ENCODE assay signal across 13 cellular contexts in the genomic region with DNA sequence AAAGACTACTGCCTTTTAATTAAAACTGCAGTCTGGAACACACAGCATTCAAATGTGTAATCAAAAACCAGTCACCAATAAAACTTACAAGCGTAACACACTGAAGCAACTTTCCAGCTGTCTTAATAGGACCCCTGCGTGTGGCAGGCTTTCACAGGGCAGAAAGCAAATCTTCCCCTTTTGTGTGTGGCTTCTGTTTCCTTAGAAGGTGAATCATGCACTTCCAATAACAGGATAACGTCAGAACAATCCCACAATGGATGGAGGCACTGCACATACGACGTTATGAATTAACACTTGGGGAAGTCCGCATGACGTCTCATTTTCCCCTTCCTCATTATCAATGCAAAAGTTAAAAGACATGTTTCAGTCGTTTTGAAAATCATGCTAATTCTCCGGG. TPM values are rescaled to one million over a fixed set of nuclear protein-coding genes. Genes with fewer than 3 reads are reported as not detected.
DNase-seq lines count a peak whose midpoint lies in the region; ATAC-seq and TF ChIP-seq lines count a peak whose summit lies in the region.
"Had no signal": no experiment of that assay in that cellular context is flagged by ENCODE, and none has a peak within 500 bp of the region (broad histone marks: within the 10 kb centered on the region; RNA-seq: fewer than 3 reads in every experiment).

No MANE protein-coding gene starts in this region.

- H3K4me1 ChIP-seq in neural progenitor cell = peaks cover 52% of the 10 kb centered on the region
- H3K4me1 ChIP-seq: ascending aorta had no signal

- H3F3A ChIP-seq in neural progenitor cell (ENCODE audit: low read depth) = peaks cover 35% of the 10 kb centered on the region

- in situ Hi-C loops in G401 (cut with HindIII; ENCODE audit: low sequenced_read_pairs) = no loop called here

- intact Hi-C loops in activated T-helper 2 cell treated with anti-CD3 and anti-CD28 coated beads, Interferon-gamma antibody, Interleukin-2, Interleukin-4, amounts not matched to agents 10 μg/mL and 5 μg/mL and 100 μg/mL, durations not matched to agents 14 hours and 24 hours and 36 hours (cut with micrococcal nuclease) = loop anchor here (1.0 to 5.0 kb wide), 4 partner anchors 14 to 79 kb away; partner anchors contain the start of gene INSM1

- no peak overlapping the region for H3K27ac Mint-ChIP-seq in T-helper 2 cell treated with Interferon-gamma antibody and Interleukin-4, amounts not matched to agents 5 μg/mL and 100 μg/mL, for 36 hours
- H3K27ac Mint-ChIP-seq in activated T-helper 2 cell treated with anti-CD3 and anti-CD28 coated beads, Interferon-gamma antibody, Interleukin-2, Interleukin-4, amounts not matched to agents 10 μg/mL and 5 μg/mL and 100 μg/mL, durations not matched to agents 14 hours and 24 hours and 36 hours = peak overlapping the region; percentile 89
- H3K27ac Mint-ChIP-seq in neural progenitor cell = peak overlapping the region; percentile 12
- H3K27ac Mint-ChIP-seq: natural killer cell treated with Interleukin-12 subunit alpha and Interleukin-12 subunit beta and Interleukin-15 and Interleukin-18, amount 100 ng/mL, for 72 hours had no signal

- no peaks in the 10 kb centered on the region for H3K36me3 ChIP-seq in neural progenitor cell
- H3K36me3 ChIP-seq: ascending aorta had no signal

- H3K27me3 Mint-ChIP-seq in T-helper 2 cell treated with Interferon-gamma antibody and Interleukin-4, amounts not matched to agents 5 μg/mL and 100 μg/mL, for 36 hours (ENCODE audit: low read depth) = no peaks in the 10 kb centered on the region
- no peaks in the 10 kb centered on the region for H3K27me3 Mint-ChIP-seq in activated T-helper 2 cell treated with anti-CD3 and anti-CD28 coated beads, Interferon-gamma antibody, Interleukin-2, Interleukin-4, amounts not matched to agents 10 μg/mL and 5 μg/mL and 100 μg/mL, durations not matched to agents 14 hours and 24 hours and 36 hours (ENCODE audit: low read depth)
- H3K27me3 Mint-ChIP-seq in neural progenitor cell (ENCODE audit: insufficient read depth, low read depth) = peaks cover 19% of the 10 kb centered on the region
- H3K27me3 Mint-ChIP-seq: natural killer cell treated with Interleukin-12 subunit alpha and Interleukin-12 subunit beta and Interleukin-15 and Interleukin-18, amount 100 ng/mL, for 72 hours had no signal

- H4K20me1 ChIP-seq in neural progenitor cell (ENCODE audit: low read depth) = peaks cover 13% of the 10 kb centered on the region

- peak overlapping the region; percentile 7 for H3K4me3 ChIP-seq in neural progenitor cell
- H3K4me3 ChIP-seq: ascending aorta had no signal

- no peaks in the 10 kb centered on the region for H3K27me3 ChIP-seq in neural progenitor cell
- H3K27me3 ChIP-seq: ascending aorta had no signal

- peak overlapping the region; percentile 55 for H3K4me2 ChIP-seq in neural progenitor cell

- H3K4me1 Mint-ChIP-seq in T-helper 2 cell treated with Interferon-gamma antibody and Interleukin-4, amounts not matched to agents 5 μg/mL and 100 μg/mL, for 36 hours (ENCODE audit: low read depth) = no peaks in the 10 kb centered on the region
- peaks cover 56% of the 10 kb centered on the region for H3K4me1 Mint-ChIP-seq in activated T-helper 2 cell treated with anti-CD3 and anti-CD28 coated beads, Interferon-gamma antibody, Interleukin-2, Interleukin-4, amounts not matched to agents 10 μg/mL and 5 μg/mL and 100 μg/mL, durations not matched to agents 14 hours and 24 hours and 36 hours (ENCODE audit: low read depth)
- peaks cover 70% of the 10 kb centered on the region for H3K4me1 Mint-ChIP-seq in neural progenitor cell

- H3K79me2 ChIP-seq in neural progenitor cell (ENCODE audit: low read depth) = no peaks in the 10 kb centered on the region

- no peak overlapping the region for H3K4me3 Mint-ChIP-seq in T-helper 2 cell treated with Interferon-gamma antibody and Interleukin-4, amounts not matched to agents 5 μg/mL and 100 μg/mL, for 36 hours
- H3K4me3 Mint-ChIP-seq in activated T-helper 2 cell treated with anti-CD3 and anti-CD28 coated beads, Interferon-gamma antibody, Interleukin-2, Interleukin-4, amounts not matched to agents 10 μg/mL and 5 μg/mL and 100 μg/mL, durations not matched to agents 14 hours and 24 hours and 36 hours (ENCODE audit: low read depth) = peak overlapping the region; percentile 81
- peak overlapping the region; percentile 6 for H3K4me3 Mint-ChIP-seq in neural progenitor cell
- H3K4me3 Mint-ChIP-seq: natural killer cell treated with Interleukin-12 subunit alpha and Interleukin-12 subunit beta and Interleukin-15 and Interleukin-18, amount 100 ng/mL, for 72 hours had no signal

- no peaks in the 10 kb centered on the region for H3K36me3 Mint-ChIP-seq in T-helper 2 cell treated with Interferon-gamma antibody and Interleukin-4, amounts not matched to agents 5 μg/mL and 100 μg/mL, for 36 hours (ENCODE audit: low read depth)
- peaks cover 36% of the 10 kb centered on the region for H3K36me3 Mint-ChIP-seq in activated T-helper 2 cell treated with anti-CD3 and anti-CD28 coated beads, Interferon-gamma antibody, Interleukin-2, Interleukin-4, amounts not matched to agents 10 μg/mL and 5 μg/mL and 100 μg/mL, durations not matched to agents 14 hours and 24 hours and 36 hours (ENCODE audit: low read depth)
- H3K36me3 Mint-ChIP-seq in neural progenitor cell = no peaks in the 10 kb centered on the region
- H3K36me3 Mint-ChIP-seq: natural killer cell treated with Interleukin-12 subunit alpha and Interleukin-12 subunit beta and Interleukin-15 and Interleukin-18, amount 100 ng/mL, for 72 hours had no signal

- ATAC-seq in HG02973 (IDR thresholded peaks at IDR 0.05; ENCODE audit: unreplicated experiment) = no peak
- ATAC-seq: left colon; natural killer cell treated with Interleukin-12 subunit alpha and Interleukin-12 subunit beta and Interleukin-15 and Interleukin-18, amount 100 ng/mL, for 72 hours had no signal

- peak; percentile 54 for DNase-seq in T-helper 2 cell treated with Interferon-gamma antibody and Interleukin-4, amounts not matched to agents 5 μg/mL and 100 μg/mL, for 36 hours (ENCODE audit: low spot score)
- DNase-seq in T-helper 2 cell = no peak
- peak; percentile 3 for DNase-seq in M059J (ENCODE audit: low read depth)
- DNase-seq in activated T-helper 2 cell treated with anti-CD3 and anti-CD28 coated beads, Interferon-gamma antibody, Interleukin-2, Interleukin-4, amounts not matched to agents 10 μg/mL and 5 μg/mL and 100 μg/mL, durations not matched to agents 14 hours and 24 hours and 36 hours (ENCODE audit: low spot score) = no peak
- DNase-seq in neural progenitor cell (ENCODE audit: low spot score) = peak; percentile 51
- no peak for DNase-seq in G401 (ENCODE audit: low spot score)
- DNase-seq in SKM-1 (lab: John Stamatoyannopoulos, UW; ENCODE audit: unreplicated experiment) = no peak
- DNase-seq: ACHN, left colon, NCI-H1930 had no signal

- H3K9me3 Mint-ChIP-seq in T-helper 2 cell treated with Interferon-gamma antibody and Interleukin-4, amounts not matched to agents 5 μg/mL and 100 μg/mL, for 36 hours = no peaks in the 10 kb centered on the region
- H3K9me3 Mint-ChIP-seq in activated T-helper 2 cell treated with anti-CD3 and anti-CD28 coated beads, Interferon-gamma antibody, Interleukin-2, Interleukin-4, amounts not matched to agents 10 μg/mL and 5 μg/mL and 100 μg/mL, durations not matched to agents 14 hours and 24 hours and 36 hours = no peaks in the 10 kb centered on the region
- no peaks in the 10 kb centered on the region for H3K9me3 Mint-ChIP-seq in neural progenitor cell
- H3K9me3 Mint-ChIP-seq: natural killer cell treated with Interleukin-12 subunit alpha and Interleukin-12 subunit beta and Interleukin-15 and Interleukin-18, amount 100 ng/mL, for 72 hours had no signal

- no peak overlapping the region for H2AFZ ChIP-seq in neural progenitor cell (replicated peaks)

- H3K27ac ChIP-seq in neural progenitor cell = no peak overlapping the region
- H3K27ac ChIP-seq: ascending aorta had no signal

- no peak for TF ChIP-seq CTCF in neural progenitor cell (IDR thresholded peaks at IDR 0.05)

- no peaks in the 10 kb centered on the region for H3K9me3 ChIP-seq in neural progenitor cell (ENCODE audit: low read depth)
- H3K9me3 ChIP-seq: ascending aorta had no signal

- no peak overlapping the region for H3K9ac ChIP-seq in neural progenitor cell

RNA-seq across cellular contexts. Expression of gene INSM1, which starts 44.8 kb away (rescaled TPM):
- 0.20 and 1.2 TPM in 2 replicates for total RNA-seq in M059J (2014; rRNA removed; shearing (Covaris generic))
- 31.5 and 32.1 TPM in 2 replicates for total RNA-seq in activated T-helper 2 cell treated with anti-CD3 and anti-CD28 coated beads, Interferon-gamma antibody, Interleukin-2, Interleukin-4, amounts not matched to agents 10 μg/mL and 5 μg/mL and 100 μg/mL, durations not matched to agents 14 hours and 24 hours and 36 hours
- 0.28 and 0.41 TPM in 2 replicates for total RNA-seq in neural progenitor cell (ENCODE audit: low replicate concordance)
- total RNA-seq in G401 (2014; rRNA removed; shearing (Covaris generic)) = not detected in 2 replicates
- total RNA-seq: ascending aorta; natural killer cell treated with Interleukin-12 subunit alpha and Interleukin-12 subunit beta and Interleukin-15 and Interleukin-18, amount 100 ng/mL, for 72 hours had no signal

Comparison
In these comparisons a context has a peak if more than half of its experiments do, and no peak if none do; other contexts are left out.
1. DNase-seq: peak in T-helper 2 cell treated with Interferon-gamma antibody and Interleukin-4, amounts not matched to agents 5 μg/mL and 100 μg/mL, for 36 hours (single experiment), M059J (single experiment) and neural progenitor cell (single experiment); none in T-helper 2 cell (0 of 5), activated T-helper 2 cell treated with anti-CD3 and anti-CD28 coated beads, Interferon-gamma antibody, Interleukin-2, Interleukin-4, amounts not matched to agents 10 μg/mL and 5 μg/mL and 100 μg/mL, durations not matched to agents 14 hours and 24 hours and 36 hours (single experiment), G401 (single experiment) and SKM-1 (single experiment).
2. RNA of gene INSM1, which starts 44.8 kb away (total RNA-seq): 31.5 to 32.1 TPM in activated T-helper 2 cell treated with anti-CD3 and anti-CD28 coated beads, Interferon-gamma antibody, Interleukin-2, Interleukin-4, amounts not matched to agents 10 μg/mL and 5 μg/mL and 100 μg/mL, durations not matched to agents 14 hours and 24 hours and 36 hours; 0.20 to 1.2 TPM in M059J, 0.28 to 0.41 TPM in neural progenitor cell and not detected in G401; every median in the first group is over 10 times any median in the second.